ENCODE assay signal across 1 cellular context in the genomic region with DNA sequence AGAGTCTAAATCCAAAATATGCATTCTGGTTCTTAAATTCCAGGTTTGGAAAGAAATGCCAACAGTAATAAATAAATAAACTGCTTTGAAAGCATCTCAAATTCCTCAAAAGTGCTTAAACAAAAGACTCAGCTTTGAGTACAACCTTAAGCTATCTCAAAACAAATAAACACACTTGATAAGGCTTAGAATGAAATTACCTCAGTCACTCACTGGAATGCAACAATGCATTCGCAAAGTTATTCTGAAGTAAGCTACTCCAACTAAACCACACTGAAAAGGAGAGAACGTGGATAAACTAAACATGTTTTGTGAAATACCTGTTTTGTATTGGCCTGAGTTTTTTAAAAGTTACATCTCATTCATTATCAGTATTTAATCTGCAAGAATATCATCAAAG.
TF ChIP-seq lines count a peak whose summit lies in the region.

No MANE protein-coding gene starts in this region.

TF ChIP-seq in HepG2, 621 proteins besides CTCF, POLR2A, EP300 and RAD21 (continued from another document):
- TF ChIP-seq, protein P1, sequence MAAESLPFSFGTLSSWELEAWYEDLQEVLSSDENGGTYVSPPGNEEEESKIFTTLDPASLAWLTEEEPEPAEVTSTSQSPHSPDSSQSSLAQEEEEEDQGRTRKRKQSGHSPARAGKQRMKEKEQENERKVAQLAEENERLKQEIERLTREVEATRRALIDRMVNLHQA (CRISPR knock-in tag; IDR thresholded peaks at IDR 0.05): no peak
- TF ChIP-seq KLF16 (CRISPR knock-in tag; IDR thresholded peaks at IDR 0.05) (no peak), ZNF317 (CRISPR knock-in tag; IDR thresholded peaks at IDR 0.05) (no peak), POLR2AphosphoS5 (IDR thresholded peaks at IDR 0.05; ENCODE audit: low read depth, low read length) (no peak), PCBP1 (IDR thresholded peaks at IDR 0.05; ENCODE audit: borderline replicate concordance, low read depth, low read length) (no peak), ZBTB20 (CRISPR knock-in tag; IDR thresholded peaks at IDR 0.05; ENCODE audit: borderline replicate concordance, low read depth) (0 out of 2 replicates have a peak, but pooled peaks have one; percentile 26), SRY (CRISPR knock-in tag; IDR thresholded peaks at IDR 0.05) (no peak), ZSCAN12 (CRISPR knock-in tag; IDR thresholded peaks at IDR 0.05) (peak; percentile 84; the same call in 1 of the 2 replicates), SOX6 (IDR thresholded peaks at IDR 0.05) (no peak), SOX6 (CRISPR knock-in tag; IDR thresholded peaks at IDR 0.05) (peak; percentile 41; the same call in 1 of the 2 replicates), BCL6 (CRISPR knock-in tag; IDR thresholded peaks at IDR 0.05) (peak; percentile 98), ZNF235 (CRISPR knock-in tag; IDR thresholded peaks at IDR 0.05; ENCODE audit: borderline replicate concordance) (no peak), ZNF7 (CRISPR knock-in tag; IDR thresholded peaks at IDR 0.05) (no peak), ZBTB8A (CRISPR knock-in tag; IDR thresholded peaks at IDR 0.05; ENCODE audit: borderline replicate concordance, low read depth) (no peak), ZNF839 (CRISPR knock-in tag; IDR thresholded peaks at IDR 0.05; ENCODE audit: borderline replicate concordance) (no peak), ZNF441 (CRISPR knock-in tag; IDR thresholded peaks at IDR 0.05; ENCODE audit: borderline replicate concordance) (no peak), ZNF33B (CRISPR knock-in tag; IDR thresholded peaks at IDR 0.05) (no peak), ZNF777 (CRISPR knock-in tag; IDR thresholded peaks at IDR 0.05) (no peak), ZNF331 (CRISPR knock-in tag; IDR thresholded peaks at IDR 0.05) (no peak), PITX1 (CRISPR knock-in tag; IDR thresholded peaks at IDR 0.05) (no peak), FOXP1 (IDR thresholded peaks at IDR 0.05) (no peak), FOXP1 (CRISPR knock-in tag; IDR thresholded peaks at IDR 0.05) (peak; percentile 86; the same call in 1 of the 2 replicates), ZFAT (CRISPR knock-in tag; conservative IDR thresholded peaks at IDR 0.05) (no peak)
- TF ChIP-seq, protein P2, sequence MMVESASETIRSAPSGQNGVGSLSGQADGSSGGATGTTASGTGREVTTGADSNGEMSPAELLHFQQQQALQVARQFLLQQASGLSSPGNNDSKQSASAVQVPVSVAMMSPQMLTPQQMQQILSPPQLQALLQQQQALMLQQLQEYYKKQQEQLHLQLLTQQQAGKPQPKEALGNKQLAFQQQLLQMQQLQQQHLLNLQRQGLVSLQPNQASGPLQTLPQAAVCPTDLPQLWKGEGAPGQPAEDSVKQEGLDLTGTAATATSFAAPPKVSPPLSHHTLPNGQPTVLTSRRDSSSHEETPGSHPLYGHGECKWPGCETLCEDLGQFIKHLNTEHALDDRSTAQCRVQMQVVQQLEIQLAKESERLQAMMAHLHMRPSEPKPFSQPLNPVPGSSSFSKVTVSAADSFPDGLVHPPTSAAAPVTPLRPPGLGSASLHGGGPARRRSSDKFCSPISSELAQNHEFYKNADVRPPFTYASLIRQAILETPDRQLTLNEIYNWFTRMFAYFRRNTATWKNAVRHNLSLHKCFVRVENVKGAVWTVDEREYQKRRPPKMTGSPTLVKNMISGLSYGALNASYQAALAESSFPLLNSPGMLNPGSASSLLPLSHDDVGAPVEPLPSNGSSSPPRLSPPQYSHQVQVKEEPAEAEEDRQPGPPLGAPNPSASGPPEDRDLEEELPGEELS (CRISPR knock-in tag; IDR thresholded peaks at IDR 0.05): peak; percentile 73
- TF ChIP-seq, protein P3, sequence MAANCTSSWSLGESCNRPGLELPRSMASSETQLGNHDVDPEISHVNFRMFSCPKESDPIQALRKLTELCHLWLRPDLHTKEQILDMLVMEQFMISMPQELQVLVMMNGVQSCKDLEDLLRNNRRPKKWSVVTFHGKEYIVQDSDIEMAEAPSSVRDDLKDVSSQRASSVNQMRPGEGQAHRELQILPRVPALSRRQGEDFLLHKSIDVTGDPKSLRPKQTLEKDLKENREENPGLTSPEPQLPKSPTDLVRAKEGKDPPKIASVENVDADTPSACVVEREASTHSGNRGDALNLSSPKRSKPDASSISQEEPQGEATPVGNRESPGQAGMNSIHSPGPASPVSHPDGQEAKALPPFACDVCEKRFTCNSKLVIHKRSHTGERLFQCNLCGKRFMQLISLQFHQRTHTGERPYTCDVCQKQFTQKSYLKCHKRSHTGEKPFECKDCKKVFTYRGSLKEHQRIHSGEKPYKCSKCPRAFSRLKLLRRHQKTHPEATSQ (CRISPR knock-in tag; IDR thresholded peaks at IDR 0.05; ENCODE audit: borderline replicate concordance): no peak
- TF ChIP-seq, protein P4, sequence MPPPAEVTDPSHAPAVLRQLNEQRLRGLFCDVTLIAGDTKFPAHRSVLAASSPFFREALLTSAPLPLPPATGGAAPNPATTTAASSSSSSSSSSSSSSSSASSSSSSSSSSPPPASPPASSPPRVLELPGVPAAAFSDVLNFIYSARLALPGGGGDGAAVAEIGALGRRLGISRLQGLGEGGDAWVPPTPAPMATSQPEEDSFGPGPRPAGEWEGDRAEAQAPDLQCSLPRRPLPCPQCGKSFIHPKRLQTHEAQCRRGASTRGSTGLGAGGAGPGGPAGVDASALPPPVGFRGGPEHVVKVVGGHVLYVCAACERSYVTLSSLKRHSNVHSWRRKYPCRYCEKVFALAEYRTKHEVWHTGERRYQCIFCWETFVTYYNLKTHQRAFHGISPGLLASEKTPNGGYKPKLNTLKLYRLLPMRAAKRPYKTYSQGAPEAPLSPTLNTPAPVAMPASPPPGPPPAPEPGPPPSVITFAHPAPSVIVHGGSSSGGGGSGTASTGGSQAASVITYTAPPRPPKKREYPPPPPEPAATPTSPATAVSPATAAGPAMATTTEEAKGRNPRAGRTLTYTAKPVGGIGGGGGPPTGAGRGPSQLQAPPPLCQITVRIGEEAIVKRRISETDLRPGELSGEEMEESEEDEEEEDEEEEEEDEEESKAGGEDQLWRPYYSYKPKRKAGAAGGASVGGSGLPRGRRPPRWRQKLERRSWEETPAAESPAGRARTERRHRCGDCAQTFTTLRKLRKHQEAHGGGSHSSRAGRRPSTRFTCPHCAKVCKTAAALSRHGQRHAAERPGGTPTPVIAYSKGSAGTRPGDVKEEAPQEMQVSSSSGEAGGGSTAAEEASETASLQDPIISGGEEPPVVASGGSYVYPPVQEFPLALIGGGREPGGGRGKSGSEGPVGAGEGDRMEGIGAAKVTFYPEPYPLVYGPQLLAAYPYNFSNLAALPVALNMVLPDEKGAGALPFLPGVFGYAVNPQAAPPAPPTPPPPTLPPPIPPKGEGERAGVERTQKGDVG (CRISPR knock-in tag; IDR thresholded peaks at IDR 0.05; ENCODE audit: borderline replicate concordance): no peak
- TF ChIP-seq, protein P5, sequence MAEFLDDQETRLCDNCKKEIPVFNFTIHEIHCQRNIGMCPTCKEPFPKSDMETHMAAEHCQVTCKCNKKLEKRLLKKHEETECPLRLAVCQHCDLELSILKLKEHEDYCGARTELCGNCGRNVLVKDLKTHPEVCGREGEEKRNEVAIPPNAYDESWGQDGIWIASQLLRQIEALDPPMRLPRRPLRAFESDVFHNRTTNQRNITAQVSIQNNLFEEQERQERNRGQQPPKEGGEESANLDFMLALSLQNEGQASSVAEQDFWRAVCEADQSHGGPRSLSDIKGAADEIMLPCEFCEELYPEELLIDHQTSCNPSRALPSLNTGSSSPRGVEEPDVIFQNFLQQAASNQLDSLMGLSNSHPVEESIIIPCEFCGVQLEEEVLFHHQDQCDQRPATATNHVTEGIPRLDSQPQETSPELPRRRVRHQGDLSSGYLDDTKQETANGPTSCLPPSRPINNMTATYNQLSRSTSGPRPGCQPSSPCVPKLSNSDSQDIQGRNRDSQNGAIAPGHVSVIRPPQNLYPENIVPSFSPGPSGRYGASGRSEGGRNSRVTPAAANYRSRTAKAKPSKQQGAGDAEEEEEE (CRISPR knock-in tag; IDR thresholded peaks at IDR 0.05; ENCODE audit: borderline replicate concordance): no peak
- TF ChIP-seq, protein P6, sequence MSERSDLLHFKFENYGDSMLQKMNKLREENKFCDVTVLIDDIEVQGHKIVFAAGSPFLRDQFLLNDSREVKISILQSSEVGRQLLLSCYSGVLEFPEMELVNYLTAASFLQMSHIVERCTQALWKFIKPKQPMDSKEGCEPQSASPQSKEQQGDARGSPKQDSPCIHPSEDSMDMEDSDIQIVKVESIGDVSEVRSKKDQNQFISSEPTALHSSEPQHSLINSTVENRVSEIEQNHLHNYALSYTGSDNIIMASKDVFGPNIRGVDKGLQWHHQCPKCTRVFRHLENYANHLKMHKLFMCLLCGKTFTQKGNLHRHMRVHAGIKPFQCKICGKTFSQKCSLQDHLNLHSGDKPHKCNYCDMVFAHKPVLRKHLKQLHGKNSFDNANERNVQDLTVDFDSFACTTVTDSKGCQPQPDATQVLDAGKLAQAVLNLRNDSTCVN (CRISPR knock-in tag; IDR thresholded peaks at IDR 0.05; ENCODE audit: borderline replicate concordance): no peak
